8 cellular contexts compared by ENCODE assay signal in the genomic region with DNA sequence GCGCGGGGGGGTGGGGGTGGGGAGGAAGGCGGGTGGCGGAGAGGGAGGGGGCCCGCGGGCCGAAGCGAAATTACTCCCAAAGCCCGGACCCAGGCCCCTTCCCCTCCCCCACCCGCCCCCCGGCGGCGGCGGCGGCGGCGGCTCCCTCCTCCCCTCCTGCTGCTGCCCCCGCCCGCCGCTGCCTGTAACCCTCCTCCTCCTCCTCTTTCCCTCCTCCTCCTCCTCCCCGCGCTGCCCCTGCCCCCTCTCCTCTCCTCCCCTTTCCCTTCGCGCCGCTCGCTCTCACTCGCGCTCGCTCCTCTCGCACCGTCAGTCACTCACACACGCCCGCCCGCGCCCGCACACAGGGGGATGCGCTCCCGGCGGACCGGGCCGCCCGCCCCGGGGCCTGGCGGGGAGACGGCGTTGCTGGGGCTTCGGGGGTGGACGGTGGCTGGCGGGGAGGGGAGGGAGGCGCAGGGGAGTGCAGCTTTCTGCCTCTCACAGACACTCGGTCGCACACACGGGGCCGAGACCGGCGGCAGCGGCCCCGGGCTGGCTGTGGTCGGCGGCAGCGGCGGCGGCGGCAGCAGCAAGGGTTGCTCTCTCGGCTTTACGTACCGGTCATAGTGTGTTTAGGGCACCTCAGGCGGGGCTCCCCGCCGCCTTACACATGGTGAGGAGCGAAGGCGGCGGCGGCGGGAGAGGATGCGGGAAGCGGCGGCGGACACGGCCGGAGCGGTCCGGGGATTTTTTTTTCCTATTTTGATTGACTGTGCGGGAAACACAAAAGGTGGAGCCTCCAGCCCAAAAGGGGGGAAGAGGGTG. TPM values are rescaled to one million over a fixed set of nuclear protein-coding genes. Genes with fewer than 3 reads are reported as not detected.
A peak's percentile ranks its signal among the peaks of the same experiment; 100 is the strongest.
DNase-seq lines count a peak whose midpoint lies in the region; ATAC-seq and TF ChIP-seq lines count a peak whose summit lies in the region.

No MANE protein-coding gene starts in this region.

- CTCF ChIA-PET in WTC11 (lab: Charles Lee), result interaction anchor here (1.4 kb wide), 1 partner anchor 377 kb away, joined by 6 read pairs; no protein-coding TSS in a partner anchor
- CTCF ChIA-PET in mammary epithelial cell (lab: Charles Lee; ENCODE audit: low non-redundant PET), result no interaction called here

- H3K4me1 ChIP-seq in mammary epithelial cell (ENCODE audit: insufficient read depth, low read length), result peaks cover 19% of the 10 kb centered on the region

- no peaks in the 10 kb centered on the region for H3K9me3 ChIP-seq in mammary epithelial cell (replicated peaks; ENCODE audit: insufficient read depth, low read length)

- H3K27ac Mint-ChIP-seq in WTC11 (peak overlapping the region; percentile 96), immature natural killer cell (peak overlapping the region; percentile 97 to 100 (median 98))

- no peak for TF ChIP-seq CTCF in WTC11 (IDR thresholded peaks at IDR 0.05)
- TF ChIP-seq CTCF in mammary epithelial cell (conservative IDR thresholded peaks at IDR 0.05 in 1 of 2, IDR thresholded peaks at IDR 0.05 in 1 of 2; ENCODE audit: extremely low read depth in 1 of 2, insufficient read depth in 1 of 2, low read depth in 1 of 2, low read length in 2 of 2), result no peak

- H3K4me2 ChIP-seq in mammary epithelial cell (ENCODE audit: insufficient read depth, low read depth, low read length), result peak overlapping the region; percentile 60

- no peaks in the 10 kb centered on the region for H3K27me3 ChIP-seq in mammary epithelial cell (ENCODE audit: insufficient read depth, low read length)

- dilution Hi-C loops in mammary epithelial cell (cut with HindIII; ENCODE audit: low sequenced_read_pairs), result no loop called here

- H3K79me2 ChIP-seq in mammary epithelial cell (ENCODE audit: insufficient read depth, low read length), result peaks cover 52% of the 10 kb centered on the region

- H3K27ac ChIP-seq in mammary epithelial cell (ENCODE audit: insufficient read depth, low read depth, low read length), result peak overlapping the region; percentile 81

- H4K20me1 ChIP-seq in mammary epithelial cell (ENCODE audit: insufficient read depth, low read length), result no peaks in the 10 kb centered on the region

- H2AFZ ChIP-seq in mammary epithelial cell (ENCODE audit: low read depth, low read length), result peak overlapping the region; percentile 77

- in situ Hi-C loops in mammary epithelial cell (cut with MboI; ENCODE audit: low sequenced_read_pairs in 2 of 2), result no loop called here

- H3K27me3 Mint-ChIP-seq in WTC11 (ENCODE audit: low read depth) (no peaks in the 10 kb centered on the region; the same call in 1 of the 2 replicates), immature natural killer cell (ENCODE audit: low read depth in 3 of 3) (peaks cover 12 to 22% (median 18%) of the 10 kb centered on the region in 3 donors)

- intact Hi-C loops in mammary epithelial cell (cut with micrococcal nuclease), result loop anchor here (2.0 to 5.0 kb wide), 3 partner anchors 14 to 212 kb away; no protein-coding TSS in a partner anchor

- peak overlapping the region; percentile 73 to 96 (median 94) for H3K4me3 ChIP-seq in mammary epithelial cell (replicated peaks in 1 of 3; ENCODE audit: insufficient read depth in 1 of 3, low read depth in 2 of 3, low read length in 3 of 3)

- H3K4me1 Mint-ChIP-seq in WTC11 (peaks cover 49% of the 10 kb centered on the region), immature natural killer cell (peaks cover 45 to 52% of the 10 kb centered on the region in 2 donors)

- no TSS peak for BruUV-seq in mammary epithelial cell (replicated peaks; lab: Mats Ljungman, UMichigan)

- POLR2A ChIA-PET in WTC11 (lab: Charles Lee), result no interaction called here

- H3K9me3 Mint-ChIP-seq in WTC11 (peaks cover 4% of the 10 kb centered on the region; the same call in 1 of the 2 replicates), immature natural killer cell (no peaks in the 10 kb centered on the region)

- ATAC-seq in HG02763 (IDR thresholded peaks at IDR 0.05; ENCODE audit: unreplicated experiment), result peak; percentile 19
- peak; percentile 21 for ATAC-seq in WTC11
- ATAC-seq in HG03108 (IDR thresholded peaks at IDR 0.05; ENCODE audit: unreplicated experiment), result no peak

- peaks cover 28% of the 10 kb centered on the region for H3K36me3 Mint-ChIP-seq in WTC11
- no peaks in the 10 kb centered on the region for H3K36me3 Mint-ChIP-seq in immature natural killer cell

- no peaks in the 10 kb centered on the region for H3K36me3 ChIP-seq in mammary epithelial cell (ENCODE audit: insufficient read depth, low read length)

- DNase-seq in NCI-H2171 (lab: John Stamatoyannopoulos, UW) (peak; percentile 75), WTC11 (ENCODE audit: low spot score) (peak; percentile 82), mammary epithelial cell (peak; percentile 81), immature natural killer cell (peak; percentile 81 to 89 (median 85))
- peak; percentile 68 to 78 for DNase-seq in stimulated activated CD4-positive, alpha-beta T cell treated with anti-CD3 and anti-CD28 coated beads, Interleukin-12 subunit alpha, Interleukin-12 subunit beta, amount 100 ng/mL, for 24 hours (ENCODE audit: low read depth in 2 of 2)

- peak overlapping the region; percentile 74 for H3K9ac ChIP-seq in mammary epithelial cell (ENCODE audit: insufficient read depth, low read length)

- peak; percentile 91 for TF ChIP-seq POLR2A in GM10847 (IDR thresholded peaks at IDR 0.05; ENCODE audit: extremely low read depth, insufficient read length)

- H3K4me3 Mint-ChIP-seq in WTC11, result peak overlapping the region; percentile 96
- H3K4me3 Mint-ChIP-seq in immature natural killer cell, result peak overlapping the region; percentile 95 to 98 (median 97)

- 10% methylated on average over 2 of the region's 84 CpGs for WGBS in mammary epithelial cell (ENCODE audit: low coverage, missing lambda C conversion rate)

TF ChIP-seq in WTC11, 78 proteins besides CTCF, POLR2A, EP300 and RAD21 (continues in another document):
- 0 out of 2 replicates have a peak, but pooled peaks have one; percentile 12 for TF ChIP-seq TP53 (CRISPR knock-in tag; IDR thresholded peaks at IDR 0.05)
- TF ChIP-seq MXD4 (CRISPR knock-in tag; IDR thresholded peaks at IDR 0.05; ENCODE audit: borderline replicate concordance), result no peak
- no peak for TF ChIP-seq ZNF138 (CRISPR knock-in tag; conservative IDR thresholded peaks at IDR 0.05)
- TF ChIP-seq, protein P1, sequence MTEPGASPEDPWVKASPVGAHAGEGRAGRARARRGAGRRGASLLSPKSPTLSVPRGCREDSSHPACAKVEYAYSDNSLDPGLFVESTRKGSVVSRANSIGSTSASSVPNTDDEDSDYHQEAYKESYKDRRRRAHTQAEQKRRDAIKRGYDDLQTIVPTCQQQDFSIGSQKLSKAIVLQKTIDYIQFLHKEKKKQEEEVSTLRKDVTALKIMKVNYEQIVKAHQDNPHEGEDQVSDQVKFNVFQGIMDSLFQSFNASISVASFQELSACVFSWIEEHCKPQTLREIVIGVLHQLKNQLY (CRISPR knock-in tag; IDR thresholded peaks at IDR 0.05), result no peak
- 0 out of 2 replicates have a peak, but pooled peaks have one; percentile 25 for TF ChIP-seq TEAD1 (CRISPR knock-in tag; IDR thresholded peaks at IDR 0.05)
- TF ChIP-seq, protein P2, sequence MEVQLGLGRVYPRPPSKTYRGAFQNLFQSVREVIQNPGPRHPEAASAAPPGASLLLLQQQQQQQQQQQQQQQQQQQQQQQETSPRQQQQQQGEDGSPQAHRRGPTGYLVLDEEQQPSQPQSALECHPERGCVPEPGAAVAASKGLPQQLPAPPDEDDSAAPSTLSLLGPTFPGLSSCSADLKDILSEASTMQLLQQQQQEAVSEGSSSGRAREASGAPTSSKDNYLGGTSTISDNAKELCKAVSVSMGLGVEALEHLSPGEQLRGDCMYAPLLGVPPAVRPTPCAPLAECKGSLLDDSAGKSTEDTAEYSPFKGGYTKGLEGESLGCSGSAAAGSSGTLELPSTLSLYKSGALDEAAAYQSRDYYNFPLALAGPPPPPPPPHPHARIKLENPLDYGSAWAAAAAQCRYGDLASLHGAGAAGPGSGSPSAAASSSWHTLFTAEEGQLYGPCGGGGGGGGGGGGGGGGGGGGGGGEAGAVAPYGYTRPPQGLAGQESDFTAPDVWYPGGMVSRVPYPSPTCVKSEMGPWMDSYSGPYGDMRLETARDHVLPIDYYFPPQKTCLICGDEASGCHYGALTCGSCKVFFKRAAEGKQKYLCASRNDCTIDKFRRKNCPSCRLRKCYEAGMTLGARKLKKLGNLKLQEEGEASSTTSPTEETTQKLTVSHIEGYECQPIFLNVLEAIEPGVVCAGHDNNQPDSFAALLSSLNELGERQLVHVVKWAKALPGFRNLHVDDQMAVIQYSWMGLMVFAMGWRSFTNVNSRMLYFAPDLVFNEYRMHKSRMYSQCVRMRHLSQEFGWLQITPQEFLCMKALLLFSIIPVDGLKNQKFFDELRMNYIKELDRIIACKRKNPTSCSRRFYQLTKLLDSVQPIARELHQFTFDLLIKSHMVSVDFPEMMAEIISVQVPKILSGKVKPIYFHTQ (CRISPR knock-in tag; IDR thresholded peaks at IDR 0.05), result no peak
- TF ChIP-seq TEAD4 (CRISPR knock-in tag; IDR thresholded peaks at IDR 0.05), result no peak
- TF ChIP-seq, protein P3, sequence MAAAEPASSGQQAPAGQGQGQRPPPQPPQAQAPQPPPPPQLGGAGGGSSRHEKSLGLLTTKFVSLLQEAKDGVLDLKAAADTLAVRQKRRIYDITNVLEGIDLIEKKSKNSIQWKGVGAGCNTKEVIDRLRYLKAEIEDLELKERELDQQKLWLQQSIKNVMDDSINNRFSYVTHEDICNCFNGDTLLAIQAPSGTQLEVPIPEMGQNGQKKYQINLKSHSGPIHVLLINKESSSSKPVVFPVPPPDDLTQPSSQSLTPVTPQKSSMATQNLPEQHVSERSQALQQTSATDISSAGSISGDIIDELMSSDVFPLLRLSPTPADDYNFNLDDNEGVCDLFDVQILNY (CRISPR knock-in tag; IDR thresholded peaks at IDR 0.05), result peak; percentile 74
- TF ChIP-seq, protein P4, sequence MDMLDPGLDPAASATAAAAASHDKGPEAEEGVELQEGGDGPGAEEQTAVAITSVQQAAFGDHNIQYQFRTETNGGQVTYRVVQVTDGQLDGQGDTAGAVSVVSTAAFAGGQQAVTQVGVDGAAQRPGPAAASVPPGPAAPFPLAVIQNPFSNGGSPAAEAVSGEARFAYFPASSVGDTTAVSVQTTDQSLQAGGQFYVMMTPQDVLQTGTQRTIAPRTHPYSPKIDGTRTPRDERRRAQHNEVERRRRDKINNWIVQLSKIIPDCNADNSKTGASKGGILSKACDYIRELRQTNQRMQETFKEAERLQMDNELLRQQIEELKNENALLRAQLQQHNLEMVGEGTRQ (CRISPR knock-in tag; IDR thresholded peaks at IDR 0.05), result no peak

RNA-seq across cellular contexts. Expression of a gene that starts 0.4 kb away (rescaled TPM):
- total RNA-seq in WTC11 (2021), result 72.8 to 88.5 TPM (median 77.1 TPM) in 3 replicates
- 10 to 100 TPM; 64.1 to 79.5 TPM for total RNA-seq in mammary epithelial cell
- 28.5 TPM for polyA plus RNA-seq in mammary epithelial cell
- polyA minus RNA-seq in mammary epithelial cell, result 87.4 TPM
- 10 to 100 TPM; 48.6 to 77.4 (median 53.2) TPM for polyA plus RNA-seq in immature natural killer cell
